Comparison of ENCODE assay signal across 12 cellular contexts in genomic region chr4:6727081-6727942, GRCh38. TPM values are rescaled to one million over a fixed set of nuclear protein-coding genes. Genes with fewer than 3 reads are reported as not detected.
A peak's percentile ranks its signal among the peaks of the same experiment; 100 is the strongest.
DNase-seq lines count a peak whose midpoint lies in the region; ATAC-seq and TF ChIP-seq lines count a peak whose summit lies in the region.
"Had no signal": no experiment of that assay in that cellular context is flagged by ENCODE, and none has a peak within 500 bp of the region (broad histone marks: within the 10 kb centered on the region; RNA-seq: fewer than 3 reads in every experiment).

No MANE protein-coding gene starts in this region.

- H4K20me1 ChIP-seq in GM23338 (replicated peaks; ENCODE audit: insufficient read depth): no peaks in the 10 kb centered on the region

- no peaks in the 10 kb centered on the region for H3K36me3 ChIP-seq in GM23338 (ENCODE audit: insufficient read depth)
- no peaks in the 10 kb centered on the region for H3K36me3 ChIP-seq in sigmoid colon

- H2AFZ ChIP-seq in GM23338: 0 out of 2 replicates have a peak overlapping the region, but pooled peaks have one; percentile 81

- H3K79me2 ChIP-seq in GM23338 (replicated peaks; ENCODE audit: insufficient read depth): no peaks in the 10 kb centered on the region

- 79 to 84% methylated on average over 30 to 31 of the region's 31 CpGs for WGBS in sigmoid colon, 2 donors

- H3K9me2 ChIP-seq in GM23338 (ENCODE audit: insufficient read depth): no peaks in the 10 kb centered on the region

- H3K9me3 Mint-ChIP-seq in GM23338: no peaks in the 10 kb centered on the region
- H3K9me3 Mint-ChIP-seq: activated T-cell treated with anti-CD3 and anti-CD28 coated beads, Interleukin-2, amount 50 U/mL, for 72 hours had no signal

- no peaks in the 10 kb centered on the region for H3K36me3 Mint-ChIP-seq in GM23338 (ENCODE audit: low read depth)

- H3K4me3 ChIP-seq in GM23338 (no peak overlapping the region), astrocyte of the spinal cord (ENCODE audit: low read depth, low read length) (no peak overlapping the region), sigmoid colon (peak overlapping the region in 2 of 4 donors; percentile 16 to 23)

- no peaks in the 10 kb centered on the region for H3K9me3 ChIP-seq in sigmoid colon

- peak; percentile 27 for DNase-seq in GM23338 (ENCODE audit: low spot score)
- peak; percentile 73 for DNase-seq in astrocyte of the spinal cord (ENCODE audit: low read depth, low spot score)
- DNase-seq in iPS-NIHi11 (ENCODE audit: low spot score): peak; percentile 51
- no peak for DNase-seq in sigmoid colon
- no peak for DNase-seq in ACHN
- DNase-seq in amniotic stem cell (lab: John Stamatoyannopoulos, UW): no peak
- no peak for DNase-seq in NCI-H226
- DNase-seq: activated T-cell treated with anti-CD3 and anti-CD28 coated beads, Interleukin-2, amount 50 U/mL, for 72 hours; DND-41; NCI-H2081; stimulated activated CD4-positive, alpha-beta T cell treated with anti-CD3 and anti-CD28 coated beads, Interleukin-4, amount 100 ng/mL, for 1 hour had no signal

- peaks cover 9% of the 10 kb centered on the region for H3F3A ChIP-seq in GM23338 (replicated peaks; ENCODE audit: low read depth)

- no peak overlapping the region for H3K4me3 Mint-ChIP-seq in GM23338
- H3K4me3 Mint-ChIP-seq: activated T-cell treated with anti-CD3 and anti-CD28 coated beads, Interleukin-2, amount 50 U/mL, for 72 hours had no signal

- no peak overlapping the region for H3K27ac Mint-ChIP-seq in GM23338
- H3K27ac Mint-ChIP-seq: activated T-cell treated with anti-CD3 and anti-CD28 coated beads, Interleukin-2, amount 50 U/mL, for 72 hours had no signal

- intact Hi-C loops in sigmoid colon (cut with DNase I): no loop called here

- no peak for TF ChIP-seq EP300 in sigmoid colon (IDR thresholded peaks at IDR 0.05)

- TF ChIP-seq CTCF in GM23338 (conservative IDR thresholded peaks at IDR 0.05; ENCODE audit: low read depth in 2 of 2): no peak
- TF ChIP-seq CTCF in astrocyte of the spinal cord (IDR thresholded peaks at IDR 0.05; ENCODE audit: low read depth, low read length): no peak
- TF ChIP-seq CTCF in sigmoid colon (IDR thresholded peaks at IDR 0.05): no peak

- in situ Hi-C loops in astrocyte of the spinal cord (cut with HindIII; ENCODE audit: low sequenced_read_pairs): no loop called here
- in situ Hi-C loops in ACHN (cut with HindIII; ENCODE audit: low pct_ligation_motif_present, low pct_unique_long_range_greater_than_20kb, low sequenced_read_pairs): no loop called here

- H3K4me1 Mint-ChIP-seq in GM23338: peaks cover 17% of the 10 kb centered on the region

- H3K4me2 ChIP-seq in GM23338: peak overlapping the region; percentile 65; the same call in 1 of the 2 replicates

- peaks cover 11% of the 10 kb centered on the region for H3K27me3 Mint-ChIP-seq in GM23338 (ENCODE audit: insufficient read depth, low read depth, poor library complexity)

- TF ChIP-seq POLR2A in sigmoid colon (IDR thresholded peaks at IDR 0.05): no peak

- H3K27ac ChIP-seq in GM23338 (ENCODE audit: low read depth) (no peak overlapping the region), sigmoid colon (peak overlapping the region in 3 of 4 donors; percentile 28 to 72 (median 64))

- no peaks in the 10 kb centered on the region; the same call in 1 of the 2 replicates for H3K4me1 ChIP-seq in GM23338 (ENCODE audit: insufficient read depth)
- H3K4me1 ChIP-seq in sigmoid colon: peaks cover 0 to 26% (median 5%) of the 10 kb centered on the region in 4 donors

- ATAC-seq in GM23338 (peak; percentile 87), GM19452 (IDR thresholded peaks at IDR 0.05; ENCODE audit: unreplicated experiment) (no peak)
- ATAC-seq: activated T-cell treated with anti-CD3 and anti-CD28 coated beads, Interleukin-2, amount 50 U/mL, for 72 hours had no signal

- H3K27me3 ChIP-seq in GM23338 (ENCODE audit: insufficient read depth) (no peaks in the 10 kb centered on the region), sigmoid colon (no peaks in the 10 kb centered on the region)

TF ChIP-seq in GM23338, 12 proteins besides CTCF, POLR2A, EP300 and RAD21 (continues in another document):
- TF ChIP-seq EZH2 (IDR thresholded peaks at IDR 0.05; ENCODE audit: low read depth, unreplicated experiment) (no peak), NANOG (IDR thresholded peaks at IDR 0.05; ENCODE audit: borderline replicate concordance) (no peak), JUNB (IDR thresholded peaks at IDR 0.05; ENCODE audit: unreplicated experiment) (no peak), STAT1 (IDR thresholded peaks at IDR 0.05; ENCODE audit: unreplicated experiment) (no peak), ZNF462 (CRISPR knock-in tag; IDR thresholded peaks at IDR 0.05) (no peak), CREB1 (CRISPR knock-in tag; IDR thresholded peaks at IDR 0.05; ENCODE audit: low read depth) (no peak), ZNF114 (CRISPR knock-in tag; IDR thresholded peaks at IDR 0.05) (no peak), POLR2AphosphoS5 (IDR thresholded peaks at IDR 0.05; ENCODE audit: low read depth) (no peak)

RNA-seq across cellular contexts. Expression of gene BLOC1S4, which starts 11.3 kb away (rescaled TPM):
- 33.7 and 35.2 TPM in 2 replicates for total RNA-seq in GM23338 (2014; rRNA removed; shearing (Covaris generic))
- polyA plus RNA-seq in GM23338 (2016; fragmentation: Nextera tagmentation; extraction: Ambion mirVana) (23.9 and 26.5 TPM in 2 replicates), sigmoid colon (10 to 100 TPM; 12.4 to 14.1 (median 13.2) TPM)
- 10 to 100 TPM in 3 of 4 donors, 1 to 10 TPM in 1; 9.1 to 19.7 (median 14.6) TPM for total RNA-seq in sigmoid colon

RNA-seq across cellular contexts. Expression of gene MRFAP1L1, which starts 17.6 kb away (rescaled TPM):
- total RNA-seq in GM23338 (2014; rRNA removed; shearing (Covaris generic)): 58.2 and 61.6 TPM in 2 replicates
- polyA plus RNA-seq in GM23338 (2016; fragmentation: Nextera tagmentation; extraction: Ambion mirVana): 63.4 and 73.8 TPM in 2 replicates
- 10 to 100 TPM; 53.5 to 82.8 (median 64.8) TPM for total RNA-seq in sigmoid colon
- polyA plus RNA-seq in sigmoid colon: 10 to 100 TPM; 40.7 to 49.0 (median 48.6) TPM

RNA-seq across cellular contexts. Expression of gene S100P, which starts 33.6 kb away (rescaled TPM):
- 0.43 TPM in 1 of 2 replicates, not detected in the other for total RNA-seq in GM23338 (2014; rRNA removed; shearing (Covaris generic))
- polyA plus RNA-seq in GM23338 (2016; fragmentation: Nextera tagmentation; extraction: Ambion mirVana): 0.32 TPM in 1 of 2 replicates, not detected in the other
- under 1 TPM in 1 of 4 donors, not detected in 3; 0.41 TPM for total RNA-seq in sigmoid colon
- 100 to 1,000 TPM; 110 to 488 (median 396) TPM for polyA plus RNA-seq in sigmoid colon

RNA-seq across cellular contexts. Expression of gene KIAA0232, which starts 55.2 kb away (rescaled TPM):
- 34.9 and 45.1 TPM in 2 replicates for total RNA-seq in GM23338 (2014; rRNA removed; shearing (Covaris generic))
- polyA plus RNA-seq in GM23338 (2016; fragmentation: Nextera tagmentation; extraction: Ambion mirVana) (12.3 and 14.3 TPM in 2 replicates), sigmoid colon (10 to 100 TPM in 1 of 3 donors, 1 to 10 TPM in 2; 7.8 to 15.5 (median 9.7) TPM)
- 10 to 100 TPM; 23.8 to 67.9 (median 46.2) TPM for total RNA-seq in sigmoid colon

Comparison
In these comparisons a context has a peak if more than half of its experiments do, and no peak if none do; other contexts are left out.
1. DNase-seq: peak in GM23338 (single experiment), astrocyte of the spinal cord (single experiment) and iPS-NIHi11 (single experiment); none in sigmoid colon (single experiment), ACHN (single experiment), amniotic stem cell (single experiment) and NCI-H226 (single experiment).